In genomic region chr1:9555942-9556341, GRCh38 we compare ENCODE assay signal across 21 cellular contexts. TPM values are rescaled to one million over a fixed set of nuclear protein-coding genes. Genes with fewer than 3 reads are reported as not detected.
DNase-seq lines count a peak whose midpoint lies in the region; ATAC-seq, FAIRE-seq and TF ChIP-seq lines count a peak whose summit lies in the region.
"Had no signal": no experiment of that assay in that cellular context is flagged by ENCODE, and none has a peak within 500 bp of the region (broad histone marks: within the 10 kb centered on the region; RNA-seq: fewer than 3 reads in every experiment).

No MANE protein-coding gene starts in this region.

- no peak overlapping the region for H3K4me2 ChIP-seq in IMR-90 (ENCODE audit: low read depth, low read length)
- H3K4me2 ChIP-seq in keratinocyte (ENCODE audit: control insufficient read depth, extremely low read depth, insufficient read depth, low read depth, low read length): no peak overlapping the region

- H3K79me1 ChIP-seq in IMR-90 (ENCODE audit: low read depth in 1 of 2, low read length in 2 of 2): peaks cover 0 to 18% of the 10 kb centered on the region in 2 experiments; a peak in 3 of 4 replicates

- no peak overlapping the region for H3K23ac ChIP-seq in IMR-90 (ENCODE audit: low read depth, low read length)

- no TSS peak for BruUV-seq in IMR-90 (replicated peaks; lab: Mats Ljungman, UMichigan)

- no peak for DNase-seq in IMR-90
- no peak for DNase-seq in ascending aorta (ENCODE audit: low spot score in 2 of 2)
- no peak for DNase-seq in keratinocyte (ENCODE audit: low read depth, low spot score)
- no peak for DNase-seq in WTC11 (ENCODE audit: low spot score)
- DNase-seq in activated gamma-delta T cell treated with Interleukin-2 at 50 U/mL for 16 hours: no peak
- DNase-seq in kidney: no peak
- no peak for DNase-seq in NCI-H2081 (lab: John Stamatoyannopoulos, UW)
- DNase-seq: activated B cell treated with CpG ODN at 0.5 μM for 24 hours; activated CD8-positive, alpha-beta T cell treated with anti-CD3 and anti-CD28 coated beads, Interleukin-2, amount 10 ng/mL, durations not matched to agents 7 days and 5 days; activated naive CD4-positive, alpha-beta T cell treated with anti-CD3 and anti-CD28 coated beads, Interleukin-2, amount 50 U/mL, for 16 hours; activated T-cell treated with anti-CD3 and anti-CD28 coated beads, Interleukin-2, amount 50 U/mL, for 1 hour; CD4-positive, alpha-beta T cell; cerebellar nuclear complex; DMS153; effector CD8-positive, alpha-beta T cell; GDM1; NCI-H2227 treated with DMSO at 0.1 percent for 48 hours; Peyer's patch had no signal

- CTCF ChIA-PET in IMR-90 (lab: Yijun Ruan, JAX): no interaction called here
- CTCF ChIA-PET in WTC11 (lab: Charles Lee): no interaction called here

- H3K18ac ChIP-seq in IMR-90 (ENCODE audit: low read depth, low read length): no peak overlapping the region

- no peak overlapping the region for H2BK120ac ChIP-seq in IMR-90 (ENCODE audit: low read depth, low read length)

- H3K27ac ChIP-seq in IMR-90 (ENCODE audit: insufficient read depth, low read length): no peak overlapping the region
- peak overlapping the region; percentile 36 to 50 for H3K27ac ChIP-seq in ascending aorta
- H3K27ac ChIP-seq in keratinocyte (ENCODE audit: control insufficient read depth, insufficient read depth, low read length): peak overlapping the region; percentile 7
- H3K27ac ChIP-seq in skeletal muscle tissue (ENCODE audit: low read depth, low read length): peak overlapping the region; percentile 61
- H3K27ac ChIP-seq in kidney (ENCODE audit: low read depth in 2 of 2, low read length in 2 of 2): no peak overlapping the region
- H3K27ac ChIP-seq: HL-60 had no signal

- no peak for TF ChIP-seq POLR2A in IMR-90 (IDR thresholded peaks at IDR 0.05; ENCODE audit: low read depth, low read length)

- H2AK5ac ChIP-seq in IMR-90 (ENCODE audit: low read depth, low read length): peak overlapping the region; percentile 4; the same call in 1 of the 2 replicates

- H3K36me3 ChIP-seq in IMR-90 (ENCODE audit: control insufficient read depth, insufficient read depth, low read length): peaks cover 7% of the 10 kb centered on the region
- no peaks in the 10 kb centered on the region for H3K36me3 ChIP-seq in ascending aorta
- H3K36me3 ChIP-seq in keratinocyte (ENCODE audit: control insufficient read depth in 2 of 2, extremely low read depth in 1 of 2, insufficient read depth in 2 of 2, low read length in 2 of 2): peaks cover 7 to 24% of the 10 kb centered on the region in 2 experiments
- peaks cover 0 to 5% (median 3%) of the 10 kb centered on the region in 3 donors for H3K36me3 ChIP-seq in skeletal muscle tissue (ENCODE audit: control insufficient read depth in 3 of 3, insufficient read depth in 3 of 3, low read length in 3 of 3)
- peaks cover 7 to 8% of the 10 kb centered on the region in 2 donors for H3K36me3 ChIP-seq in kidney (ENCODE audit: control insufficient read depth in 1 of 2, insufficient read depth in 2 of 2, low read length in 2 of 2)

- H3K27ac Mint-ChIP-seq in WTC11: no peak overlapping the region
- H3K27ac Mint-ChIP-seq: activated B cell treated with CpG ODN at 0.5 μM for 24 hours; activated CD8-positive, alpha-beta T cell treated with anti-CD3 and anti-CD28 coated beads, Interleukin-2, amount 10 ng/mL, durations not matched to agents 7 days and 5 days; CD4-positive, alpha-beta T cell had no signal

- H2BK15ac ChIP-seq in IMR-90 (ENCODE audit: low read depth, low read length): no peak overlapping the region

- FAIRE-seq in keratinocyte (lab: Jason Lieb, UNC) (no peak), kidney (lab: Jason Lieb, UNC) (no peak)

- no peaks in the 10 kb centered on the region for H3K4me1 ChIP-seq in IMR-90 (ENCODE audit: control insufficient read depth, insufficient read depth, low read length)
- H3K4me1 ChIP-seq in ascending aorta: peaks cover 0 to 6% of the 10 kb centered on the region in 2 donors
- peaks cover 11% of the 10 kb centered on the region for H3K4me1 ChIP-seq in keratinocyte (ENCODE audit: control insufficient read depth, extremely low read depth, insufficient read depth, low read length)
- H3K4me1 ChIP-seq in skeletal muscle tissue (ENCODE audit: control insufficient read depth in 3 of 3, insufficient read depth in 3 of 3, low read length in 3 of 3): peaks cover 17 to 38% (median 26%) of the 10 kb centered on the region in 3 donors
- H3K4me1 ChIP-seq in kidney (ENCODE audit: control insufficient read depth in 1 of 2, insufficient read depth in 1 of 2, low read depth in 1 of 2, low read length in 2 of 2): peaks cover 0 to 12% of the 10 kb centered on the region in 2 donors

- H3K56ac ChIP-seq in IMR-90 (ENCODE audit: extremely low read depth, insufficient read depth, low read length): no peak overlapping the region

- H3K9me3 Mint-ChIP-seq in WTC11: no peaks in the 10 kb centered on the region
- H3K9me3 Mint-ChIP-seq: activated B cell treated with CpG ODN at 0.5 μM for 24 hours; CD4-positive, alpha-beta T cell; IgD-negative memory B cell had no signal

- H3K4me3 Mint-ChIP-seq in WTC11: no peak overlapping the region
- H3K4me3 Mint-ChIP-seq: activated B cell treated with CpG ODN at 0.5 μM for 24 hours; activated CD8-positive, alpha-beta T cell treated with anti-CD3 and anti-CD28 coated beads, Interleukin-2, amount 10 ng/mL, durations not matched to agents 7 days and 5 days; CD4-positive, alpha-beta T cell had no signal

- H3K79me2 ChIP-seq in keratinocyte (ENCODE audit: control insufficient read depth, insufficient read depth, low read length): peaks cover 9% of the 10 kb centered on the region

- no peak for TF ChIP-seq RAD21 in IMR-90 (IDR thresholded peaks at IDR 0.05; ENCODE audit: low read length)

- no peak overlapping the region for H4K91ac ChIP-seq in IMR-90 (ENCODE audit: insufficient read depth, low read depth, low read length)

- no peak overlapping the region for H3K4me3 ChIP-seq in IMR-90 (ENCODE audit: insufficient read depth, low read depth, low read length)
- no peak overlapping the region for H3K4me3 ChIP-seq in ascending aorta
- H3K4me3 ChIP-seq in keratinocyte (ENCODE audit: control insufficient read depth in 2 of 3, extremely low read depth in 1 of 3, insufficient read depth in 2 of 3, low read depth in 1 of 3, low read length in 3 of 3): no peak overlapping the region
- peak overlapping the region; percentile 7 to 56 (median 45) for H3K4me3 ChIP-seq in skeletal muscle tissue (ENCODE audit: low read length in 3 of 3)
- no peak overlapping the region for H3K4me3 ChIP-seq in kidney (ENCODE audit: low read length in 2 of 2)
- H3K4me3 ChIP-seq: Peyer's patch had no signal

- H3K27me3 Mint-ChIP-seq in WTC11 (ENCODE audit: low read depth): no peaks in the 10 kb centered on the region
- H3K27me3 Mint-ChIP-seq: activated B cell treated with CpG ODN at 0.5 μM for 24 hours; CD4-positive, alpha-beta T cell; IgD-negative memory B cell had no signal

- 100% methylated on average over 1 of the region's 4 CpGs; no CpG with 5 or more reads in 1 of the 2 experiments for WGBS in IMR-90 (ENCODE audit: extremely low coverage in 2 of 2, insufficient read length in 1 of 2), 2 experiments

- H3K9ac ChIP-seq in IMR-90 (ENCODE audit: low read depth, low read length) (no peak overlapping the region), keratinocyte (ENCODE audit: control insufficient read depth, extremely low read depth, insufficient read depth, low read length) (no peak overlapping the region), skeletal muscle tissue (ENCODE audit: low read depth in 1 of 3, low read length in 3 of 3) (peak overlapping the region in 2 of 3 donors; percentile 55), kidney (ENCODE audit: low read length in 2 of 2) (no peak overlapping the region)

- H3K4me1 Mint-ChIP-seq in WTC11: no peaks in the 10 kb centered on the region

- no peak overlapping the region for H2AK9ac ChIP-seq in IMR-90 (replicated peaks; ENCODE audit: low read depth, low read length, poor library complexity)

- no peak overlapping the region for H3K4ac ChIP-seq in IMR-90 (ENCODE audit: low read depth, low read length)

- POLR2A ChIA-PET in IMR-90 (lab: Charles Lee; ENCODE audit: unreplicated experiment) (no interaction called here), WTC11 (lab: Charles Lee) (no interaction called here)

- intact Hi-C loops in IMR-90 (cut with micrococcal nuclease): no loop called here
- intact Hi-C loops in ascending aorta (cut with DNase I): no loop called here
- intact Hi-C loops in kidney (cut with DNase I): no loop called here

- H4K20me1 ChIP-seq in IMR-90 (ENCODE audit: insufficient read depth, low read length) (peaks cover 18% of the 10 kb centered on the region; the same call in 1 of the 2 replicates), keratinocyte (ENCODE audit: control insufficient read depth, extremely low read depth, insufficient read depth, low read length) (peaks cover 8% of the 10 kb centered on the region)

- in situ Hi-C loops in IMR-90 (cut with MboI; ENCODE audit: low sequenced_read_pairs): no loop called here

- H3K27me3 ChIP-seq in IMR-90 (ENCODE audit: control insufficient read depth, insufficient read depth, low read length): no peaks in the 10 kb centered on the region
- no peaks in the 10 kb centered on the region for H3K27me3 ChIP-seq in ascending aorta
- no peaks in the 10 kb centered on the region for H3K27me3 ChIP-seq in keratinocyte (ENCODE audit: control insufficient read depth, extremely low read depth, insufficient read depth, low read length)
- no peaks in the 10 kb centered on the region for H3K27me3 ChIP-seq in skeletal muscle tissue (ENCODE audit: control insufficient read depth in 3 of 3, insufficient read depth in 3 of 3, low read length in 3 of 3)
- H3K27me3 ChIP-seq: Peyer's patch had no signal

- no peak overlapping the region for H2BK5ac ChIP-seq in IMR-90 (ENCODE audit: low read depth, low read length, poor library complexity, severe bottlenecking)

- H2BK20ac ChIP-seq in IMR-90 (ENCODE audit: low read depth, low read length): no peak overlapping the region

- H3K36me3 Mint-ChIP-seq in WTC11: peaks cover 37% of the 10 kb centered on the region

- H2AFZ ChIP-seq in IMR-90 (replicated peaks; ENCODE audit: low read length, poor library complexity) (no peak overlapping the region), keratinocyte (ENCODE audit: control insufficient read depth, low read length) (no peak overlapping the region)

- H3K9me1 ChIP-seq in IMR-90 (ENCODE audit: insufficient read depth, low read length) (0 out of 2 replicates have a peak, but pooled peaks cover 4% of the 10 kb centered on the region), keratinocyte (ENCODE audit: control insufficient read depth, extremely low read depth, insufficient read depth, low read length) (no peaks in the 10 kb centered on the region)

- dilution Hi-C loops in IMR-90 (cut with HindIII; ENCODE audit: low sequenced_read_pairs, unreplicated experiment): no loop called here
- dilution Hi-C loops in keratinocyte (cut with MboI; ENCODE audit: extremely low pct_ligation_motif_present, low sequenced_read_pairs): no loop called here

- H3K9me3 ChIP-seq in IMR-90 (ENCODE audit: control insufficient read depth, insufficient read depth, low read length) (no peaks in the 10 kb centered on the region), ascending aorta (no peaks in the 10 kb centered on the region), keratinocyte (ENCODE audit: control insufficient read depth, low read depth, low read length) (no peaks in the 10 kb centered on the region), skeletal muscle tissue (ENCODE audit: control insufficient read depth in 3 of 3, low read length in 3 of 3) (no peaks in the 10 kb centered on the region), kidney (ENCODE audit: control insufficient read depth in 1 of 2, low read length in 2 of 2) (no peaks in the 10 kb centered on the region)
- H3K9me3 ChIP-seq: Peyer's patch had no signal

- TF ChIP-seq CTCF in IMR-90 (conservative IDR thresholded peaks at IDR 0.05; ENCODE audit: low read depth, low read length): no peak
- TF ChIP-seq CTCF in ascending aorta (IDR thresholded peaks at IDR 0.05): no peak
- TF ChIP-seq CTCF in keratinocyte (optimal IDR thresholded peaks at IDR 0.05 in 1 of 3, IDR thresholded peaks at IDR 0.05 in 1 of 3, conservative IDR thresholded peaks at IDR 0.05 in 1 of 3; ENCODE audit: extremely low read depth in 1 of 3, insufficient read depth in 2 of 3, low read length in 3 of 3): no peak
- no peak for TF ChIP-seq CTCF in WTC11 (IDR thresholded peaks at IDR 0.05)
- TF ChIP-seq CTCF in kidney (IDR thresholded peaks at IDR 0.05; ENCODE audit: borderline replicate concordance, extremely low read depth, insufficient read depth): no peak

- H3K14ac ChIP-seq in IMR-90 (replicated peaks; ENCODE audit: low read depth, low read length): no peak overlapping the region

- no peak overlapping the region for H4K5ac ChIP-seq in IMR-90 (ENCODE audit: low read depth, low read length)

- no peak overlapping the region for H4K8ac ChIP-seq in IMR-90 (ENCODE audit: low read depth in 2 of 2, low read length in 2 of 2)

- ATAC-seq in IMR-90 (ENCODE audit: low read depth) (no peak), WTC11 (no peak)
- ATAC-seq: activated CD8-positive, alpha-beta T cell treated with anti-CD3 and anti-CD28 coated beads, Interleukin-2, amount 10 ng/mL, durations not matched to agents 7 days and 5 days had no signal

RNA-seq across cellular contexts. Expression of gene SLC25A33, which starts 16.7 kb away (rescaled TPM):
- total RNA-seq in IMR-90 (2012; rRNA removed) (3.0 and 3.6 TPM in 2 replicates), ascending aorta (0.11 TPM), skeletal muscle tissue (1.6 TPM), WTC11 (2021) (8.8 to 9.3 TPM (median 9.2 TPM) in 3 replicates), kidney (3.8 TPM)
- polyA plus RNA-seq in IMR-90 (2012; rRNA removed) (2.5 and 2.7 TPM in 2 replicates), keratinocyte (2.7 to 4.5 TPM (median 3.3 TPM) in 3 replicates), kidney (ENCODE audit: insufficient read depth, low read depth, low replicate concordance) (11.3 TPM)
- 1.5 and 1.6 TPM in 2 replicates for polyA plus RNA-seq in IMR-90 (2012; cell fraction: cytosol; rRNA removed)
- polyA plus RNA-seq in IMR-90 (2012; cell fraction: nucleus; rRNA removed; ENCODE audit: low replicate concordance): 0.97 and 1.9 TPM in 2 replicates
- polyA plus RNA-seq in keratinocyte (2011; ENCODE audit: low read depth): 2.5 TPM
- polyA plus RNA-seq in keratinocyte (2011; cell fraction: cytosol; rRNA removed): 2.9 and 4.7 TPM in 2 replicates
- polyA plus RNA-seq in keratinocyte (2011; cell fraction: nucleus; rRNA removed): 1.8 and 1.9 TPM in 2 replicates
- polyA plus RNA-seq in keratinocyte (2012; ENCODE audit: low replicate concordance): 3.4 and 4.7 TPM in 2 replicates
- polyA minus RNA-seq in keratinocyte: 1.6 to 2.5 TPM (median 2.1 TPM) in 3 replicates
- polyA minus RNA-seq in keratinocyte (2011; cell fraction: cytosol; rRNA and poly(A)+ RNA removed): 2.5 TPM
- 0.74 and 0.93 TPM in 2 replicates for polyA minus RNA-seq in keratinocyte (2011; cell fraction: nucleus; rRNA and poly(A)+ RNA removed)

RNA-seq across cellular contexts. Expression of gene TMEM201, which starts 32.8 kb away (rescaled TPM):
- total RNA-seq in IMR-90 (2012; rRNA removed) (1.3 and 1.9 TPM in 2 replicates), ascending aorta (12.8 TPM), skeletal muscle tissue (6.8 TPM), WTC11 (2021) (25.9 to 30.4 TPM (median 26.7 TPM) in 3 replicates), kidney (13.2 TPM)
- polyA plus RNA-seq in IMR-90 (2012; rRNA removed) (8.7 and 9.4 TPM in 2 replicates), keratinocyte (1.1 to 5.0 TPM (median 1.5 TPM) in 3 replicates), kidney (ENCODE audit: insufficient read depth, low read depth, low replicate concordance) (9.1 TPM)
- polyA plus RNA-seq in IMR-90 (2012; cell fraction: cytosol; rRNA removed): 5.6 and 9.3 TPM in 2 replicates
- 11.7 and 31.4 TPM in 2 replicates for polyA plus RNA-seq in IMR-90 (2012; cell fraction: nucleus; rRNA removed; ENCODE audit: low replicate concordance)
- polyA plus RNA-seq in keratinocyte (2011; ENCODE audit: low read depth): 0.94 TPM
- polyA plus RNA-seq in keratinocyte (2011; cell fraction: cytosol; rRNA removed): 1.3 and 2.8 TPM in 2 replicates
- polyA plus RNA-seq in keratinocyte (2011; cell fraction: nucleus; rRNA removed): 6.2 and 7.6 TPM in 2 replicates
- polyA plus RNA-seq in keratinocyte (2012; ENCODE audit: low replicate concordance): 3.1 and 8.1 TPM in 2 replicates
- polyA minus RNA-seq in keratinocyte: 2.6 to 13.8 TPM (median 2.8 TPM) in 3 replicates
- polyA minus RNA-seq in keratinocyte (2011; cell fraction: cytosol; rRNA and poly(A)+ RNA removed): 6.3 TPM
- polyA minus RNA-seq in keratinocyte (2011; cell fraction: nucleus; rRNA and poly(A)+ RNA removed): 6.0 and 7.3 TPM in 2 replicates

Comparison
In these comparisons a context has a peak if more than half of its experiments do, and no peak if none do; other contexts are left out.
1. H3K27ac ChIP-seq: peak in ascending aorta (2 of 2), keratinocyte (single experiment) and skeletal muscle tissue (single experiment); none in IMR-90 (single experiment) and kidney (0 of 2).
2. H3K4me3 ChIP-seq: peak in skeletal muscle tissue (3 of 3); none in IMR-90 (single experiment), ascending aorta (0 of 2), keratinocyte (0 of 3) and kidney (0 of 2).
3. H3K9ac ChIP-seq: peak in skeletal muscle tissue (2 of 3); none in IMR-90 (single experiment), keratinocyte (single experiment) and kidney (0 of 2).